In genomic region chr10:1059902-1060301, GRCh38 we compare ENCODE assay signal across 25 cellular contexts. TPM values are rescaled to one million over a fixed set of nuclear protein-coding genes. Genes with fewer than 3 reads are reported as not detected.
DNase-seq lines count a peak whose midpoint lies in the region; ATAC-seq and TF ChIP-seq lines count a peak whose summit lies in the region.
"Had no signal": no experiment of that assay in that cellular context is flagged by ENCODE, and none has a peak within 500 bp of the region (broad histone marks: within the 10 kb centered on the region; RNA-seq: fewer than 3 reads in every experiment).

No MANE protein-coding gene starts in this region.

- H3K9me3 ChIP-seq in esophagus (ENCODE audit: control insufficient read depth in 2 of 2, insufficient read depth in 1 of 2, low read depth in 1 of 2, low read length in 1 of 2) = no peaks in the 10 kb centered on the region
- H3K9me3 ChIP-seq: pancreas, sigmoid colon, upper lobe of left lung had no signal

- no peaks in the 10 kb centered on the region for H3K27me3 ChIP-seq in esophagus (ENCODE audit: control insufficient read depth in 1 of 2, insufficient read depth in 2 of 2, low read length in 2 of 2)
- H3K27me3 ChIP-seq: pancreas, sigmoid colon, upper lobe of left lung had no signal

- H3K27ac ChIP-seq in esophagus (ENCODE audit: low read depth in 2 of 2, low read length in 1 of 2) = peak overlapping the region; percentile 67 to 85
- H3K27ac ChIP-seq: coronary artery, GM23248, pancreas, sigmoid colon, upper lobe of left lung had no signal

- peak overlapping the region; percentile 83 for H3K27ac Mint-ChIP-seq in stimulated activated naive CD8-positive, alpha-beta T cell treated with anti-CD3 and anti-CD28 coated beads, Interleukin-15, Interleukin-2, amounts not matched to agents 100 ng/mL and 50 ng/mL, for 24 hours
- H3K27ac Mint-ChIP-seq in T-cell (peak overlapping the region; percentile 42 to 84), type B pancreatic cell (peak overlapping the region; percentile 21)

- DNase-seq in stimulated activated naive CD8-positive, alpha-beta T cell treated with anti-CD3 and anti-CD28 coated beads, Interleukin-15, Interleukin-2, amounts not matched to agents 100 U/mL and 50 U/mL, for 24 hours = no peak
- DNase-seq in T-cell (no peak), type B pancreatic cell (ENCODE audit: extremely low spot score, unreplicated experiment) (no peak), HUDEP-2 (lab: John Stamatoyannopoulos, UW; ENCODE audit: unreplicated experiment in 76 of 76) (no peak), ecto neural progenitor cell (ENCODE audit: low spot score) (no peak)
- DNase-seq: activated CD8-positive, alpha-beta memory T cell treated with anti-CD3 and anti-CD28 coated beads for 24 hours; foreskin fibroblast; GM23248; hippocampal formation; islet precursor cell; Karpas-422; NCI-H1092; NCI-H2081 treated with DMSO at 0.1 percent for 48 hours; NCI-H524; pancreas; SHP77; sigmoid colon; stimulated activated naive CD8-positive, alpha-beta T cell treated with anti-CD3 and anti-CD28 coated beads, Interleukin-15, amount 100 ng/mL, for 72 hours; upper lobe of left lung had no signal

- CTCF ChIA-PET in T-cell (lab: Charles Lee) = no interaction called here

- no peak overlapping the region for H3K4me3 Mint-ChIP-seq in stimulated activated naive CD8-positive, alpha-beta T cell treated with anti-CD3 and anti-CD28 coated beads, Interleukin-15, Interleukin-2, amounts not matched to agents 100 ng/mL and 50 ng/mL, for 24 hours
- peak overlapping the region in 1 of 3 donors; percentile 20 for H3K4me3 Mint-ChIP-seq in T-cell
- no peak overlapping the region for H3K4me3 Mint-ChIP-seq in type B pancreatic cell
- H3K4me3 Mint-ChIP-seq: stimulated activated naive CD8-positive, alpha-beta T cell treated with anti-CD3 and anti-CD28 coated beads, Interleukin-15, amount 100 ng/mL, for 72 hours had no signal

- no peak for TF ChIP-seq CTCF in type B pancreatic cell (conservative IDR thresholded peaks at IDR 0.05)

- peaks cover 84% of the 10 kb centered on the region for H3K4me1 Mint-ChIP-seq in stimulated activated naive CD8-positive, alpha-beta T cell treated with anti-CD3 and anti-CD28 coated beads, Interleukin-15, Interleukin-2, amounts not matched to agents 100 ng/mL and 50 ng/mL, for 24 hours (ENCODE audit: low read depth)
- peaks cover 83 to 95% (median 90%) of the 10 kb centered on the region in 3 donors for H3K4me1 Mint-ChIP-seq in T-cell
- peaks cover 35% of the 10 kb centered on the region for H3K4me1 Mint-ChIP-seq in type B pancreatic cell (ENCODE audit: unreplicated experiment)

- H3K4me3 ChIP-seq in esophagus (ENCODE audit: low read depth in 1 of 2, low read length in 2 of 2) = no peak overlapping the region
- H3K4me3 ChIP-seq: coronary artery, GM23248, lung, pancreas, sigmoid colon, upper lobe of left lung had no signal

- no peaks in the 10 kb centered on the region for H3K36me3 ChIP-seq in esophagus (ENCODE audit: control insufficient read depth in 2 of 2, insufficient read depth in 2 of 2, low read length in 1 of 2)

- H3K4me1 ChIP-seq in esophagus (ENCODE audit: control insufficient read depth in 2 of 2, insufficient read depth in 2 of 2, low read length in 1 of 2) = peaks cover under 1 to 8% of the 10 kb centered on the region in 2 donors

- no peaks in the 10 kb centered on the region for H3K9me3 Mint-ChIP-seq in stimulated activated naive CD8-positive, alpha-beta T cell treated with anti-CD3 and anti-CD28 coated beads, Interleukin-15, Interleukin-2, amounts not matched to agents 100 ng/mL and 50 ng/mL, for 24 hours
- H3K9me3 Mint-ChIP-seq in T-cell (no peaks in the 10 kb centered on the region), type B pancreatic cell (no peaks in the 10 kb centered on the region)
- H3K9me3 Mint-ChIP-seq: stimulated activated naive CD8-positive, alpha-beta T cell treated with anti-CD3 and anti-CD28 coated beads, Interleukin-15, amount 100 ng/mL, for 72 hours had no signal

- no peak for ATAC-seq in stimulated activated naive CD8-positive, alpha-beta T cell treated with anti-CD3 and anti-CD28 coated beads, Interleukin-15, Interleukin-2, amounts not matched to agents 100 U/mL and 50 U/mL, for 24 hours
- no peak for ATAC-seq in T-cell (replicated peaks in 1 of 4)
- no peak for ATAC-seq in HG03460 (IDR thresholded peaks at IDR 0.05; ENCODE audit: unreplicated experiment)
- ATAC-seq: pancreas; stimulated activated naive CD8-positive, alpha-beta T cell treated with anti-CD3 and anti-CD28 coated beads, Interleukin-15, amount 100 ng/mL, for 72 hours had no signal

- no peaks in the 10 kb centered on the region for H3K27me3 Mint-ChIP-seq in stimulated activated naive CD8-positive, alpha-beta T cell treated with anti-CD3 and anti-CD28 coated beads, Interleukin-15, Interleukin-2, amounts not matched to agents 100 ng/mL and 50 ng/mL, for 24 hours
- H3K27me3 Mint-ChIP-seq in T-cell (no peaks in the 10 kb centered on the region), type B pancreatic cell (no peaks in the 10 kb centered on the region)
- H3K27me3 Mint-ChIP-seq: stimulated activated naive CD8-positive, alpha-beta T cell treated with anti-CD3 and anti-CD28 coated beads, Interleukin-15, amount 100 ng/mL, for 72 hours had no signal

- H3K36me3 Mint-ChIP-seq in stimulated activated naive CD8-positive, alpha-beta T cell treated with anti-CD3 and anti-CD28 coated beads, Interleukin-15, Interleukin-2, amounts not matched to agents 100 ng/mL and 50 ng/mL, for 24 hours (ENCODE audit: low read depth) = peaks cover 16% of the 10 kb centered on the region
- H3K36me3 Mint-ChIP-seq in T-cell = peaks cover 4% of the 10 kb centered on the region
- peaks cover 9% of the 10 kb centered on the region for H3K36me3 Mint-ChIP-seq in type B pancreatic cell

- 56 to 73% methylated on average over 8 of the region's 8 CpGs for WGBS in esophagus, 2 donors

- POLR2A ChIA-PET in T-cell (lab: Charles Lee) = interaction anchor here (1.0 to 1.1 kb wide), 2 partner anchors 10 kb away, joined by 3 to 4 read pairs; no protein-coding TSS in a partner anchor

RNA-seq across cellular contexts. Expression of gene WDR37, which starts 3.7 kb away (rescaled TPM):
- total RNA-seq in T-cell (10 to 100 TPM; 34.6 to 40.4 (median 37.3) TPM), type B pancreatic cell (ENCODE audit: low replicate concordance) (16.2 and 17.6 TPM in 2 replicates)
- 1 to 10 TPM; 4.3 to 5.0 TPM for polyA plus RNA-seq in esophagus

RNA-seq across cellular contexts. Expression of gene IDI1, which starts 11.0 kb away (rescaled TPM):
- 100 to 1,000 TPM in 2 of 5 donors, 10 to 100 TPM in 3; 26.2 to 166 (median 32.8) TPM for total RNA-seq in T-cell
- polyA plus RNA-seq in esophagus = 10 to 100 TPM; 44.5 to 51.4 TPM
- total RNA-seq in type B pancreatic cell (ENCODE audit: low replicate concordance) = 45.2 and 54.1 TPM in 2 replicates

RNA-seq across cellular contexts. Expression of gene IDI2, which starts 34.2 kb away (rescaled TPM):
- not detected for total RNA-seq in T-cell
- not detected for polyA plus RNA-seq in esophagus
- not detected in 2 replicates for total RNA-seq in type B pancreatic cell (ENCODE audit: low replicate concordance)
- total RNA-seq: G401, GM23248, pancreas, sigmoid colon, upper lobe of left lung had no signal
- polyA plus RNA-seq: GM23248, sigmoid colon had no signal

Comparison
In these comparisons a context has a peak if more than half of its experiments do, and no peak if none do; other contexts are left out.
1. H3K27ac Mint-ChIP-seq: peak in every context shown above with its lines; median percentile 83 in stimulated activated naive CD8-positive, alpha-beta T cell treated with anti-CD3 and anti-CD28 coated beads, Interleukin-15, Interleukin-2, amounts not matched to agents 100 ng/mL and 50 ng/mL, for 24 hours; 63 in T-cell; 21 in type B pancreatic cell.